8 cellular contexts compared by ENCODE assay signal in genomic region chr18:45686892-45687611, GRCh38. TPM values are rescaled to one million over a fixed set of nuclear protein-coding genes. Genes with fewer than 3 reads are reported as not detected.
A peak's percentile ranks its signal among the peaks of the same experiment; 100 is the strongest.
DNase-seq lines count a peak whose midpoint lies in the region; ATAC-seq and TF ChIP-seq lines count a peak whose summit lies in the region.

No MANE protein-coding gene starts in this region.

- intact Hi-C loops in lower lobe of right lung (cut with DNase I), result no loop called here

- H3K27ac ChIP-seq in lower lobe of right lung, result peak overlapping the region; percentile 64

- no peak overlapping the region for H3K27ac Mint-ChIP-seq in mesothelial cell of epicardium

- peaks cover 7% of the 10 kb centered on the region for H3K4me1 ChIP-seq in lower lobe of right lung

- peaks cover 19% of the 10 kb centered on the region for H3K4me1 Mint-ChIP-seq in mesothelial cell of epicardium

- H3K9me3 Mint-ChIP-seq in mesothelial cell of epicardium, result no peaks in the 10 kb centered on the region

- H3K27me3 Mint-ChIP-seq in mesothelial cell of epicardium (ENCODE audit: low read depth), result peaks cover 11% of the 10 kb centered on the region

- DNase-seq in LHCN-M2 (ENCODE audit: low read depth) (peak; percentile 77), lower lobe of right lung (peak; percentile 72), mesothelial cell of epicardium (ENCODE audit: low spot score in 2 of 2, unreplicated experiment in 2 of 2) (no peak), NCI-H1092 treated with DMSO at 0.1 percent for 48 hours (lab: John Stamatoyannopoulos, UW) (no peak), NCI-H2081 treated with DMSO at 0.1 percent for 48 hours (lab: John Stamatoyannopoulos, UW) (no peak)
- DNase-seq in activated CD8-positive, alpha-beta memory T cell treated with anti-CD3 and anti-CD28 coated beads for 4 hours (ENCODE audit: low read depth in 2 of 2), result peak; percentile 12 to 21

- no peaks in the 10 kb centered on the region for H3K36me3 ChIP-seq in lower lobe of right lung

- no peaks in the 10 kb centered on the region for H3K36me3 Mint-ChIP-seq in mesothelial cell of epicardium

- peak; percentile 88 for ATAC-seq in GM18502 (IDR thresholded peaks at IDR 0.05; ENCODE audit: poor library complexity, unreplicated experiment)
- ATAC-seq in GM21737 (IDR thresholded peaks at IDR 0.05; ENCODE audit: unreplicated experiment), result peak; percentile 77
- ATAC-seq in lower lobe of right lung, result peak; percentile 74 to 75

- H3K4me3 Mint-ChIP-seq in mesothelial cell of epicardium, result no peak overlapping the region

- H3K4me3 ChIP-seq in lower lobe of right lung, result peak overlapping the region; percentile 19

- H3K27me3 ChIP-seq in lower lobe of right lung (ENCODE audit: low read depth), result no peaks in the 10 kb centered on the region

- TF ChIP-seq CTCF in lower lobe of right lung (IDR thresholded peaks at IDR 0.05) (no peak), mesothelial cell of epicardium (IDR thresholded peaks at IDR 0.05; ENCODE audit: unreplicated experiment) (no peak)

- no peaks in the 10 kb centered on the region for H3K9me3 ChIP-seq in lower lobe of right lung

RNA-seq across cellular contexts. Expression of gene SLC14A1, which starts 36.9 kb away (rescaled TPM):
- total RNA-seq in LHCN-M2 (2014; rRNA removed) (0.06 and 0.34 TPM in 2 replicates), lower lobe of right lung (21.8 TPM), mesothelial cell of epicardium (0.20 TPM in 1 of 3 replicates, not detected in the others)
- polyA plus RNA-seq in LHCN-M2 (2012), result 0.22 TPM

Comparison
In these comparisons a context has a peak if more than half of its experiments do, and no peak if none do; other contexts are left out.
1. DNase-seq: peak in LHCN-M2 (single experiment), activated CD8-positive, alpha-beta memory T cell treated with anti-CD3 and anti-CD28 coated beads for 4 hours (2 of 2) and lower lobe of right lung (single experiment); none in mesothelial cell of epicardium (0 of 2), NCI-H1092 treated with DMSO at 0.1 percent for 48 hours (single experiment) and NCI-H2081 treated with DMSO at 0.1 percent for 48 hours (single experiment).
2. RNA of gene SLC14A1, which starts 36.9 kb away (total RNA-seq): 21.8 TPM in lower lobe of right lung (single experiment); 0.06 to 0.34 TPM in LHCN-M2 and 0.20 TPM in mesothelial cell of epicardium; every median in the first group is over 10 times any median in the second.
3. Peak in every context shown above with its lines, with median percentiles within 50 percentile points of each other: ATAC-seq.